Comparison of ENCODE assay signal across 1 cellular context in the genomic region with DNA sequence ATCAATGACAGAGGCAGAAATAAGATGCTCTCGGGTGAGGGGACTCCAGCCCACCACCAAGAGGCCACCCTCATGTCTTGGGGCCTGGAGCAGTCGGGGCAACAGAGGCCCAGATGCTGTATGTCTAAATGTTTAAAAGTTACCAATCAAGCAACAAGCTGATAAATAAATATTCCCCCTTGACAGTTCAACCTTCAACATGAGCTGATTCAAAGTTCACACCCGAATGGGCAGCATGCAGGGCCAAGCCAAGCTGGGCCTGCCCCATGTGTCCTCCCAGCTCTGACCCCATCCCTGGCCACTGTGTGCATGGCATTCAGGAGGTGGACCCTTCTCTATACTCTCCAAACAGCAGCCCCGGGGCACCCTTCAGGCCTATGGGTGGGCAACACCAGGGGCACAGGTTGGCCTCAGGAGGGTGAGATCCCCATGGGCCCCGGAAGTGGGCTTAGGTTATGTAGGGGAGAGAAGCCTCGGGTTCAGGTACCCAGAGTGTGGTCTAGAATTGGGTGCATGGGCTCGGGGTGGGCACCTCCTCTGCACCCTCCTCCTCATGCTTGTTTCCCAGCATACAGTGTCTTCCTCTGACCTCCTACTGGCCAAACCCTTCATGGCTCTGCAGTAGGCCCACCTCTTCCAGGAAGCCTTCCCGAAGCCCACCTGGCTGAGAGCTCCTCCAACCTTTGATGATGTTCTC.
A peak's percentile ranks its signal among the peaks of the same experiment; 100 is the strongest.
TF ChIP-seq lines count a peak whose summit lies in the region.

No MANE protein-coding gene starts in this region.

TF ChIP-seq in HEK293, 187 proteins besides CTCF, POLR2A, EP300 and RAD21 (continued from another document):
- 0 out of 2 replicates have a peak, but pooled peaks have one; percentile 8 for TF ChIP-seq ZSCAN16 (tag by site-specific recombination; IDR thresholded peaks at IDR 0.05)
- TF ChIP-seq ZNF112 (tag by site-specific recombination; IDR thresholded peaks at IDR 0.05): no peak
- TF ChIP-seq YY1 (tag by site-specific recombination; IDR thresholded peaks at IDR 0.05): 0 out of 2 replicates have a peak, but pooled peaks have one; percentile 3
- TF ChIP-seq, protein P1, sequence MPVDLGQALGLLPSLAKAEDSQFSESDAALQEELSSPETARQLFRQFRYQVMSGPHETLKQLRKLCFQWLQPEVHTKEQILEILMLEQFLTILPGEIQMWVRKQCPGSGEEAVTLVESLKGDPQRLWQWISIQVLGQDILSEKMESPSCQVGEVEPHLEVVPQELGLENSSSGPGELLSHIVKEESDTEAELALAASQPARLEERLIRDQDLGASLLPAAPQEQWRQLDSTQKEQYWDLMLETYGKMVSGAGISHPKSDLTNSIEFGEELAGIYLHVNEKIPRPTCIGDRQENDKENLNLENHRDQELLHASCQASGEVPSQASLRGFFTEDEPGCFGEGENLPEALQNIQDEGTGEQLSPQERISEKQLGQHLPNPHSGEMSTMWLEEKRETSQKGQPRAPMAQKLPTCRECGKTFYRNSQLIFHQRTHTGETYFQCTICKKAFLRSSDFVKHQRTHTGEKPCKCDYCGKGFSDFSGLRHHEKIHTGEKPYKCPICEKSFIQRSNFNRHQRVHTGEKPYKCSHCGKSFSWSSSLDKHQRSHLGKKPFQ (tag by site-specific recombination; IDR thresholded peaks at IDR 0.05): peak; percentile 71
